ENCODE assay signal across 8 cellular contexts in the genomic region with DNA sequence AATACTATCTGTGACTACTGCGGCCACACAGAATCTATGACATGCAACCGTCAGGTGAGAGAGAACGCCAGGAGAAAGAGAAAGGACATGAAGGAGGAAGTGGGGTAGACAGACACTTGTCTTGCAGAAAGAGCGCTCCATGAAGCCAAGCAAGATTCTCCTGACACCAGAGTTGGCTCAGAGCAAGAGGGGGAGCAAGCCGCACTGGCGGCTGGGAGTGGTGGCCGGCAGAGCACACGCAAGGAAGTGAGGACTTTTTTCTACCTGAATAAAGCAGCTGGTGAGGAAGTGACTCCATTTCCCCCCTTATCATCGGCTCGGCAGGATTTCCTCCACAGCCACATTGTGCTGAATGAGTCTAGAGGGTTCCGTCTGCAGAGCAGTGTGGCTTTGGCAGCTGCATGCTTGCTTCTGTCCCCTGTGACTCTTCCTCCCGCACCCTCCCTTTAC.
DNase-seq lines count a peak whose midpoint lies in the region; ATAC-seq and TF ChIP-seq lines count a peak whose summit lies in the region.

No MANE protein-coding gene starts in this region.

- H3K4me3 Mint-ChIP-seq in CD14-positive monocyte (peak overlapping the region; percentile 90 to 94), WTC11 (peak overlapping the region; percentile 58)

- TF ChIP-seq CTCF in CD14-positive monocyte (IDR thresholded peaks at IDR 0.05) (no peak), WTC11 (IDR thresholded peaks at IDR 0.05) (no peak)

- ATAC-seq in HG02798 (IDR thresholded peaks at IDR 0.05; ENCODE audit: poor library complexity, unreplicated experiment) (peak; percentile 13), WTC11 (peak; percentile 38), left cardiac atrium (peak; percentile 81 to 82), HG03457 (IDR thresholded peaks at IDR 0.05; ENCODE audit: unreplicated experiment) (no peak)

- no peaks in the 10 kb centered on the region for H3K9me3 ChIP-seq in thymus (ENCODE audit: control insufficient read depth)

- H3K4me1 Mint-ChIP-seq in CD14-positive monocyte (peaks cover 45% of the 10 kb centered on the region), WTC11 (peaks cover 31% of the 10 kb centered on the region)

- H3K27ac Mint-ChIP-seq in CD14-positive monocyte: peak overlapping the region in 6 of 7 donors; percentile 12 to 83 (median 61)
- peak overlapping the region; percentile 73 for H3K27ac Mint-ChIP-seq in WTC11

- peaks cover 20% of the 10 kb centered on the region for H3K4me1 ChIP-seq in thymus (ENCODE audit: control insufficient read depth, insufficient read depth, low read length)

- POLR2A ChIA-PET in WTC11 (lab: Charles Lee): interaction anchor here (0.6 kb wide), 1 partner anchor 208 kb away, joined by 3 read pairs; no protein-coding TSS in a partner anchor

- H3K36me3 Mint-ChIP-seq in CD14-positive monocyte (peaks cover 0 to 4% of the 10 kb centered on the region in 2 donors), WTC11 (no peaks in the 10 kb centered on the region)

- DNase-seq in CD14-positive monocyte (ENCODE audit: low spot score) (no peak), WTC11 (ENCODE audit: low spot score) (no peak), left cardiac atrium (peak; percentile 44), 8988T (no peak), NOMO-1 treated with dmso at 0.1 percent for 144 hours (lab: John Stamatoyannopoulos, UW; ENCODE audit: unreplicated experiment) (no peak)

- CTCF ChIA-PET in WTC11 (lab: Charles Lee): interaction anchor here (1.2 to 1.5 kb wide), 2 partner anchors 17 to 185 kb away, joined by 3 to 4 read pairs; no protein-coding TSS in a partner anchor

- H3K27ac ChIP-seq in thymus (ENCODE audit: low read depth): peak overlapping the region; percentile 86

- H3K27me3 ChIP-seq in thymus (ENCODE audit: control insufficient read depth, insufficient read depth): no peaks in the 10 kb centered on the region

- 10% methylated on average over 12 of the region's 12 CpGs for WGBS in thymus

- H3K9me3 Mint-ChIP-seq in CD14-positive monocyte: no peaks in the 10 kb centered on the region
- H3K9me3 Mint-ChIP-seq in WTC11: peaks cover 7% of the 10 kb centered on the region; the same call in 1 of the 2 replicates

- peaks cover 3% of the 10 kb centered on the region for H3K36me3 ChIP-seq in thymus (ENCODE audit: control insufficient read depth, insufficient read depth)

- intact Hi-C loops in CD14-positive monocyte (cut with micrococcal nuclease) (loop anchor here in 1 of 2 donors (10.0 kb wide), 1 partner anchor 297 kb away; no protein-coding TSS in a partner anchor), left cardiac atrium (cut with DNase I) (loop anchor here in 1 of 2 donors (10.0 kb wide), 1 partner anchor 307 kb away; no protein-coding TSS in a partner anchor)

- peak overlapping the region; percentile 39 for H3K4me3 ChIP-seq in thymus (ENCODE audit: low read length)

- H3K27me3 Mint-ChIP-seq in CD14-positive monocyte (ENCODE audit: low read depth in 3 of 3): peaks cover 0 to 6% (median 0%) of the 10 kb centered on the region in 3 donors
- no peaks in the 10 kb centered on the region for H3K27me3 Mint-ChIP-seq in WTC11 (ENCODE audit: low read depth)

TF ChIP-seq in WTC11, 78 proteins besides CTCF, POLR2A, EP300 and RAD21:
- TF ChIP-seq, protein P1, sequence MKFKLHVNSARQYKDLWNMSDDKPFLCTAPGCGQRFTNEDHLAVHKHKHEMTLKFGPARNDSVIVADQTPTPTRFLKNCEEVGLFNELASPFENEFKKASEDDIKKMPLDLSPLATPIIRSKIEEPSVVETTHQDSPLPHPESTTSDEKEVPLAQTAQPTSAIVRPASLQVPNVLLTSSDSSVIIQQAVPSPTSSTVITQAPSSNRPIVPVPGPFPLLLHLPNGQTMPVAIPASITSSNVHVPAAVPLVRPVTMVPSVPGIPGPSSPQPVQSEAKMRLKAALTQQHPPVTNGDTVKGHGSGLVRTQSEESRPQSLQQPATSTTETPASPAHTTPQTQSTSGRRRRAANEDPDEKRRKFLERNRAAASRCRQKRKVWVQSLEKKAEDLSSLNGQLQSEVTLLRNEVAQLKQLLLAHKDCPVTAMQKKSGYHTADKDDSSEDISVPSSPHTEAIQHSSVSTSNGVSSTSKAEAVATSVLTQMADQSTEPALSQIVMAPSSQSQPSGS (CRISPR knock-in tag; IDR thresholded peaks at IDR 0.05; ENCODE audit: borderline replicate concordance, low read depth): no peak
- TF ChIP-seq NFE2L1 (CRISPR knock-in tag; IDR thresholded peaks at IDR 0.05) (no peak), CREB1 (CRISPR knock-in tag; IDR thresholded peaks at IDR 0.05) (0 out of 2 replicates have a peak, but pooled peaks have one; percentile 29), TEAD1 (CRISPR knock-in tag; IDR thresholded peaks at IDR 0.05) (no peak), ATF1 (CRISPR knock-in tag; IDR thresholded peaks at IDR 0.05) (no peak), SMAD3 (CRISPR knock-in tag; IDR thresholded peaks at IDR 0.05; ENCODE audit: borderline replicate concordance) (no peak)
- TF ChIP-seq, protein P2, sequence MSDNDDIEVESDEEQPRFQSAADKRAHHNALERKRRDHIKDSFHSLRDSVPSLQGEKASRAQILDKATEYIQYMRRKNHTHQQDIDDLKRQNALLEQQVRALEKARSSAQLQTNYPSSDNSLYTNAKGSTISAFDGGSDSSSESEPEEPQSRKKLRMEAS (CRISPR knock-in tag; IDR thresholded peaks at IDR 0.05): 0 out of 2 replicates have a peak, but pooled peaks have one; percentile 29
TF ChIP-seq in WTC11: peak in this region for 2.
